In genomic region chr3:161576733-161577510, GRCh38 we compare ENCODE assay signal across 1 cellular context.
TF ChIP-seq lines count a peak whose summit lies in the region.

No MANE protein-coding gene starts in this region.

TF ChIP-seq in WTC11, 78 proteins besides CTCF, POLR2A, EP300 and RAD21 (continued from another document):
- TF ChIP-seq STAT6 (CRISPR knock-in tag; conservative IDR thresholded peaks at IDR 0.05; ENCODE audit: low read depth): no peak
- TF ChIP-seq SMAD4 (CRISPR knock-in tag; IDR thresholded peaks at IDR 0.05): no peak
- no peak for TF ChIP-seq SOX15 (CRISPR knock-in tag; IDR thresholded peaks at IDR 0.05)
- no peak for TF ChIP-seq ZNF423 (CRISPR knock-in tag; IDR thresholded peaks at IDR 0.05)
- TF ChIP-seq IRF1 (CRISPR knock-in tag; IDR thresholded peaks at IDR 0.05): no peak
- no peak for TF ChIP-seq ZNF121 (CRISPR knock-in tag; IDR thresholded peaks at IDR 0.05)
- no peak for TF ChIP-seq SMAD3 (CRISPR knock-in tag; IDR thresholded peaks at IDR 0.05; ENCODE audit: borderline replicate concordance)
- TF ChIP-seq PRDM15 (CRISPR knock-in tag; IDR thresholded peaks at IDR 0.05): no peak
- no peak for TF ChIP-seq ESRRA (CRISPR knock-in tag; IDR thresholded peaks at IDR 0.05; ENCODE audit: borderline replicate concordance)
- TF ChIP-seq ZBTB21 (CRISPR knock-in tag; IDR thresholded peaks at IDR 0.05; ENCODE audit: borderline replicate concordance): no peak
- TF ChIP-seq GRHL2 (CRISPR knock-in tag; IDR thresholded peaks at IDR 0.05; ENCODE audit: insufficient replicate concordance, severe bottlenecking): no peak
- TF ChIP-seq TP53 (CRISPR knock-in tag; IDR thresholded peaks at IDR 0.05): no peak
- TF ChIP-seq ZNF671 (CRISPR knock-in tag; IDR thresholded peaks at IDR 0.05): no peak
- no peak for TF ChIP-seq ZNF512 (CRISPR knock-in tag; IDR thresholded peaks at IDR 0.05; ENCODE audit: borderline replicate concordance)
- TF ChIP-seq ZNF263 (CRISPR knock-in tag; IDR thresholded peaks at IDR 0.05; ENCODE audit: low read depth): no peak
- TF ChIP-seq FOXP1 (CRISPR knock-in tag; IDR thresholded peaks at IDR 0.05; ENCODE audit: borderline replicate concordance): no peak
